ENCODE assay signal across 10 cellular contexts in the genomic region with DNA sequence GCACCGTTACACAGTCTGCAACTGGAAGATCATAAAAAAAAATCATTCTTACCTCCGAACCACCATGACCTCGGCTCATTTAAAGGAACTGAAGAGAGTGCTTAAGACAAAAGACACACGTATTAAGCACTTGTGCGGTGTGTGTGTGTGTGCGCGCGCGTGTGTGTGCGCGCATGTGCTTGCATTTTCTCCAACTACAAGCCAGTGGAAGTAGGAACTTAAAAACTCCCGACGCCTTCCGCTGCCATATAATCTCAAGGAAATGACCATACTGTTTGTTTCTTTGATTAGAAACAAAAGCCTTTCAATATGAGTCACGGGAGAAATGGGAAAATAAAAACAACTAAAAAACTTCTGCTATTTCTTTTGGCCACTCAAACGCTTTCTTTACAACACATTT. TPM values are rescaled to one million over a fixed set of nuclear protein-coding genes. Genes with fewer than 3 reads are reported as not detected.
DNase-seq lines count a peak whose midpoint lies in the region; ATAC-seq and TF ChIP-seq lines count a peak whose summit lies in the region.
"Had no signal": no experiment of that assay in that cellular context is flagged by ENCODE, and none has a peak within 500 bp of the region (broad histone marks: within the 10 kb centered on the region; RNA-seq: fewer than 3 reads in every experiment).

No MANE protein-coding gene starts in this region.

- peaks cover 8 to 9% of the 10 kb centered on the region in 2 donors for H3K27me3 Mint-ChIP-seq in CD4-positive, alpha-beta memory T cell
- peaks cover 22 to 25% of the 10 kb centered on the region in 2 donors for H3K27me3 Mint-ChIP-seq in effector memory CD8-positive, alpha-beta T cell
- H3K27me3 Mint-ChIP-seq in natural killer cell treated with Interleukin-12 subunit alpha and Interleukin-12 subunit beta and Interleukin-15 and Interleukin-18, amount 100 ng/mL, for 72 hours = peaks cover 7 to 11% of the 10 kb centered on the region in 2 donors

- no peak overlapping the region for H3K4me2 ChIP-seq in OCI-LY7 (ENCODE audit: low read length)

- intact Hi-C loops in CD4-positive, alpha-beta memory T cell (cut with micrococcal nuclease) = no loop called here
- intact Hi-C loops in OCI-LY7 (cut with micrococcal nuclease; ENCODE audit: unreplicated experiment) = no loop called here

- H3K4me1 ChIP-seq in CD4-positive, alpha-beta memory T cell (ENCODE audit: insufficient read depth, low read length) = no peaks in the 10 kb centered on the region
- no peaks in the 10 kb centered on the region for H3K4me1 ChIP-seq in OCI-LY7 (ENCODE audit: insufficient read depth, low read length, poor library complexity, severe bottlenecking)

- H3K4me3 Mint-ChIP-seq in CD4-positive, alpha-beta memory T cell = peak overlapping the region in 7 of 8 donors; percentile 2 to 63 (median 41)
- H3K4me3 Mint-ChIP-seq in effector memory CD8-positive, alpha-beta T cell = peak overlapping the region; percentile 27 to 42
- H3K4me3 Mint-ChIP-seq in natural killer cell treated with Interleukin-12 subunit alpha and Interleukin-12 subunit beta and Interleukin-15 and Interleukin-18, amount 100 ng/mL, for 72 hours = peak overlapping the region; percentile 87

- no peak overlapping the region for H3K27ac ChIP-seq in CD4-positive, alpha-beta memory T cell (ENCODE audit: low read depth, low read length)
- H3K27ac ChIP-seq in OCI-LY7 (ENCODE audit: low read depth, low read length, poor library complexity, severe bottlenecking) = no peak overlapping the region

- H4K20me1 ChIP-seq in OCI-LY7 (ENCODE audit: insufficient read depth, low read length) = no peaks in the 10 kb centered on the region

- DNase-seq in CD4-positive, alpha-beta memory T cell = no peak
- DNase-seq in KG1 (lab: John Stamatoyannopoulos, UW) (peak; percentile 54), OCI-LY7 (ENCODE audit: low spot score) (no peak), DMS 273 treated with DMSO at 0.1 percent for 48 hours (lab: John Stamatoyannopoulos, UW) (no peak), NCI-H2196 treated with DMSO at 0.1 percent for 48 hours (lab: John Stamatoyannopoulos, UW; ENCODE audit: unreplicated experiment) (no peak)
- DNase-seq in effector memory CD8-positive, alpha-beta T cell = no peak
- DNase-seq in natural killer cell treated with Interleukin-12 subunit alpha and Interleukin-12 subunit beta and Interleukin-15 and Interleukin-18, amount 100 ng/mL, for 72 hours (ENCODE audit: low spot score) = no peak
- DNase-seq: activated CD4-positive, CD25-positive, alpha-beta regulatory T cell; retina had no signal

- no peaks in the 10 kb centered on the region for H3K9me2 ChIP-seq in OCI-LY7 (ENCODE audit: insufficient read depth, low read length)

- H3K79me2 ChIP-seq in OCI-LY7 (ENCODE audit: insufficient read depth, low read depth, low read length) = no peaks in the 10 kb centered on the region

- ATAC-seq in effector memory CD8-positive, alpha-beta T cell (replicated peaks) = no peak
- no peak for ATAC-seq in natural killer cell treated with Interleukin-12 subunit alpha and Interleukin-12 subunit beta and Interleukin-15 and Interleukin-18, amount 100 ng/mL, for 72 hours
- no peak for ATAC-seq in HG03280 (IDR thresholded peaks at IDR 0.05; ENCODE audit: unreplicated experiment)

- peaks cover 0 to 9% (median 2%) of the 10 kb centered on the region in 8 donors for H3K9me3 Mint-ChIP-seq in CD4-positive, alpha-beta memory T cell
- no peaks in the 10 kb centered on the region for H3K9me3 Mint-ChIP-seq in effector memory CD8-positive, alpha-beta T cell
- no peaks in the 10 kb centered on the region for H3K9me3 Mint-ChIP-seq in natural killer cell treated with Interleukin-12 subunit alpha and Interleukin-12 subunit beta and Interleukin-15 and Interleukin-18, amount 100 ng/mL, for 72 hours

- H2AFZ ChIP-seq in OCI-LY7 (ENCODE audit: low read length) = no peak overlapping the region

- peaks cover 2 to 15% (median 7%) of the 10 kb centered on the region in 4 donors for H3K4me1 Mint-ChIP-seq in CD4-positive, alpha-beta memory T cell
- H3K4me1 Mint-ChIP-seq in effector memory CD8-positive, alpha-beta T cell (ENCODE audit: low read depth in 2 of 2) = peaks cover 6 to 7% of the 10 kb centered on the region in 2 donors
- peaks cover 8 to 16% of the 10 kb centered on the region in 2 donors for H3K4me1 Mint-ChIP-seq in natural killer cell treated with Interleukin-12 subunit alpha and Interleukin-12 subunit beta and Interleukin-15 and Interleukin-18, amount 100 ng/mL, for 72 hours (ENCODE audit: low read depth in 2 of 2)

- no peaks in the 10 kb centered on the region for H3K36me3 ChIP-seq in CD4-positive, alpha-beta memory T cell (ENCODE audit: insufficient read depth, low read length)
- no peaks in the 10 kb centered on the region for H3K36me3 ChIP-seq in OCI-LY7 (ENCODE audit: insufficient read depth, low read length)

- no peaks in the 10 kb centered on the region for H3K27me3 ChIP-seq in CD4-positive, alpha-beta memory T cell (ENCODE audit: insufficient read depth, low read length)

- TF ChIP-seq CTCF in OCI-LY7 (conservative IDR thresholded peaks at IDR 0.05; ENCODE audit: low read length) = no peak

- H3K4me3 ChIP-seq in CD4-positive, alpha-beta memory T cell (ENCODE audit: low read length in 2 of 2) = no peak overlapping the region
- H3K4me3 ChIP-seq in OCI-LY7 (ENCODE audit: low read depth, low read length, poor library complexity, severe bottlenecking) = no peak overlapping the region

- no peaks in the 10 kb centered on the region for H3K9me3 ChIP-seq in CD4-positive, alpha-beta memory T cell (ENCODE audit: control insufficient read depth in 1 of 2, low read length in 2 of 2)
- no peaks in the 10 kb centered on the region for H3K9me3 ChIP-seq in OCI-LY7 (ENCODE audit: low read length)

- H3K36me3 Mint-ChIP-seq in CD4-positive, alpha-beta memory T cell = no peaks in the 10 kb centered on the region
- H3K36me3 Mint-ChIP-seq in effector memory CD8-positive, alpha-beta T cell (ENCODE audit: insufficient read depth) = no peaks in the 10 kb centered on the region
- no peaks in the 10 kb centered on the region for H3K36me3 Mint-ChIP-seq in natural killer cell treated with Interleukin-12 subunit alpha and Interleukin-12 subunit beta and Interleukin-15 and Interleukin-18, amount 100 ng/mL, for 72 hours

- CTCF ChIA-PET in CD4-positive, alpha-beta memory T cell (lab: Charles Lee; ENCODE audit: partially characterized antibody) = no interaction called here
- CTCF ChIA-PET in OCI-LY7 (lab: Charles Lee; ENCODE audit: unreplicated experiment) = no interaction called here

- H3K27ac Mint-ChIP-seq in CD4-positive, alpha-beta memory T cell = no peak overlapping the region
- no peak overlapping the region for H3K27ac Mint-ChIP-seq in effector memory CD8-positive, alpha-beta T cell
- H3K27ac Mint-ChIP-seq in natural killer cell treated with Interleukin-12 subunit alpha and Interleukin-12 subunit beta and Interleukin-15 and Interleukin-18, amount 100 ng/mL, for 72 hours = peak overlapping the region; percentile 52 to 75

- no TSS peak for BruUV-seq in OCI-LY7 (replicated peaks; lab: Mats Ljungman, UMichigan)

- POLR2A ChIA-PET in CD4-positive, alpha-beta memory T cell (lab: Charles Lee; ENCODE audit: partially characterized antibody) = no interaction called here
- POLR2A ChIA-PET in OCI-LY7 (lab: Charles Lee) = interaction anchor here (0.6 kb wide), 1 partner anchor 10 kb away, joined by 4 read pairs; no protein-coding TSS in a partner anchor

RNA-seq across cellular contexts. Expression of a gene that starts 32.4 kb away (rescaled TPM):
- 10 to 100 TPM; 14.9 to 18.3 TPM for total RNA-seq in CD4-positive, alpha-beta memory T cell
- polyA plus RNA-seq in CD4-positive, alpha-beta memory T cell = 10 to 100 TPM in 1 of 2 donors, 1 to 10 TPM in 1; 3.1 to 12.1 TPM
- total RNA-seq in natural killer cell treated with Interleukin-12 subunit alpha and Interleukin-12 subunit beta and Interleukin-15 and Interleukin-18, amount 100 ng/mL, for 72 hours = 10 to 100 TPM; 27.1 to 38.3 TPM
- total RNA-seq in OCI-LY7 (2014; rRNA removed; shearing (Covaris generic)) = not detected in 2 replicates
- not detected in 2 replicates for total RNA-seq in OCI-LY7 (2022)

Comparison
In these comparisons a context has a peak if more than half of its experiments do, and no peak if none do; other contexts are left out.
1. H3K27ac Mint-ChIP-seq: peak in natural killer cell treated with Interleukin-12 subunit alpha and Interleukin-12 subunit beta and Interleukin-15 and Interleukin-18, amount 100 ng/mL, for 72 hours (2 of 2); none in CD4-positive, alpha-beta memory T cell (0 of 7) and effector memory CD8-positive, alpha-beta T cell (0 of 2).
2. H3K4me3 Mint-ChIP-seq: peak in every context shown above with its lines; median percentile 87 in natural killer cell treated with Interleukin-12 subunit alpha and Interleukin-12 subunit beta and Interleukin-15 and Interleukin-18, amount 100 ng/mL, for 72 hours; 41 in CD4-positive, alpha-beta memory T cell; 34 in effector memory CD8-positive, alpha-beta T cell.
3. RNA of a gene that starts 32.4 kb away (total RNA-seq): 27.1 to 38.3 TPM in natural killer cell treated with Interleukin-12 subunit alpha and Interleukin-12 subunit beta and Interleukin-15 and Interleukin-18, amount 100 ng/mL, for 72 hours and 14.9 to 18.3 TPM in CD4-positive, alpha-beta memory T cell; not detected in OCI-LY7; every median in the first group is over 10 times any median in the second.